24 cellular contexts compared by ENCODE assay signal in genomic region chr2:160442603-160443002, GRCh38.
"Had no signal": no experiment of that assay in that cellular context is flagged by ENCODE, and none has a peak within 500 bp of the region (broad histone marks: within the 10 kb centered on the region; RNA-seq: fewer than 3 reads in every experiment).

No MANE protein-coding gene starts in this region.

- H3K27ac ChIP-seq: HL-60, KMS-11, SJSA1, SK-N-MC had no signal

- H3K4me3 ChIP-seq: K562, SJSA1, SK-N-MC had no signal

- H3K36me3 Mint-ChIP-seq: IgD-negative memory B cell had no signal

- H3K4me1 Mint-ChIP-seq: IgD-negative memory B cell had no signal

- H3K4me3 Mint-ChIP-seq: IgD-negative memory B cell had no signal

- H3K27me3 ChIP-seq: SJSA1 had no signal

- DNase-seq: Kasumi-1, MM.1S, MV-4-11, NCI-H1048, NCI-H1105, NCI-H1417, NCI-H1436 treated with DMSO at 0.1 percent for 48 hours, NCI-H1694, NCI-H1930, NCI-H2081, NCI-H2107, NCI-H2227 treated with DMSO at 0.1 percent for 48 hours, NCI-H524 treated with DMSO at 0.1 percent for 48 hours, NCI-H69, NCI-H774, Right ventricle myocardium superior, RPMI8226, SIG-M5 had no signal

- H3K9me3 ChIP-seq: SJSA1 had no signal

- ATAC-seq: K562 had no signal
